ENCODE assay signal across 1 cellular context in the genomic region with DNA sequence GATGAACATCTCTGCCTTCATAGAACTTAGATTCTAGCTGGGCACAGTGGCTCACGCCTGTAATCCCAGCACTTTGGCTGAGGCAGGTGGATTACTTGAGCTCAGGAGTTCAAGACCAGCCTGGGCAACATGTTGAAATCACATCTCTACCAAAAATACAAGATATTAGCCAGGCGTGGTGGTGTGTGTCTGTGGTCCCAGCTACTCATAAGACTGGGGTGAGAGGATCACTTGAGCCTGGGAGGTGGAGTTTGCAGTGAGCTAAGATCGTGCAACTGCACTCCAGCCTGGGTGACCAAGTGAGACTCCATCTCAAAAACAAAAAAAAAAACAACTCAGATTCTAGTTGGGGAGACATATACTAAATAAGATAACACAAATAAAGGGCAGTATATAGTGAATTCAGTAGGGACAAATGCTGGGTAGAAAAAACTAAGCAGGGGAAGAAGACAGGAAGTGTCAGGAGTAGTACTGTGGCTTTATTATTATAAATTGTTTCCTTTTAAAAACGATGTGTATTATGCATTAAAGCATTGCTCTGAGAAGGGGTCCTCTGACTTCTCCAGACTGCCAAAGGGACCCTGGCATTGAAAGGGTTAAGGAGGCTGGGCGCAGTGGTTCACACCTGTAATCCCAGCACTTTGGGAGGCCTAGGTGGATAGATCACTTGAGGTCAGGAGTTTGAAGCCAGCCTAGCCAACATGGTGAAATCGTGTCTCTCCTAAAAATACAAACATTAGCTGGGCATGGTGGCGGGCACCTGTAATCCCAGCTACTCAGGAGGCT.
TF ChIP-seq lines count a peak whose summit lies in the region.

No MANE protein-coding gene starts in this region.

TF ChIP-seq in GM12878, 131 proteins besides CTCF, POLR2A, EP300 and RAD21:
- TF ChIP-seq HDGF (IDR thresholded peaks at IDR 0.05) (no peak), CBX5 (IDR thresholded peaks at IDR 0.05; ENCODE audit: low read depth) (no peak), MXI1 (IDR thresholded peaks at IDR 0.05; ENCODE audit: low read depth, low read length) (no peak), ATF7 (IDR thresholded peaks at IDR 0.05; ENCODE audit: low read depth) (no peak), ZNF217 (IDR thresholded peaks at IDR 0.05) (no peak), BMI1 (IDR thresholded peaks at IDR 0.05; ENCODE audit: borderline replicate concordance) (no peak), SREBF1 (IDR thresholded peaks at IDR 0.05; ENCODE audit: low read length) (no peak), IRF4 (IDR thresholded peaks at IDR 0.05; ENCODE audit: low read depth, low read length) (no peak), MYB (IDR thresholded peaks at IDR 0.05; ENCODE audit: borderline replicate concordance, low read depth, low read length) (no peak), RAD51 (IDR thresholded peaks at IDR 0.05) (no peak), BHLHE40 (IDR thresholded peaks at IDR 0.05; ENCODE audit: borderline replicate concordance in 1 of 2, low read depth in 2 of 2, low read length in 1 of 2) (no peak)
- TF ChIP-seq, protein P1, sequence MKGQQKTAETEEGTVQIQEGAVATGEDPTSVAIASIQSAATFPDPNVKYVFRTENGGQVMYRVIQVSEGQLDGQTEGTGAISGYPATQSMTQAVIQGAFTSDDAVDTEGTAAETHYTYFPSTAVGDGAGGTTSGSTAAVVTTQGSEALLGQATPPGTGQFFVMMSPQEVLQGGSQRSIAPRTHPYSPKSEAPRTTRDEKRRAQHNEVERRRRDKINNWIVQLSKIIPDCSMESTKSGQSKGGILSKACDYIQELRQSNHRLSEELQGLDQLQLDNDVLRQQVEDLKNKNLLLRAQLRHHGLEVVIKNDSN (IDR thresholded peaks at IDR 0.05; ENCODE audit: borderline replicate concordance, extremely low read length, insufficient read depth, low read depth, low read length), result no peak
- TF ChIP-seq, protein P2, sequence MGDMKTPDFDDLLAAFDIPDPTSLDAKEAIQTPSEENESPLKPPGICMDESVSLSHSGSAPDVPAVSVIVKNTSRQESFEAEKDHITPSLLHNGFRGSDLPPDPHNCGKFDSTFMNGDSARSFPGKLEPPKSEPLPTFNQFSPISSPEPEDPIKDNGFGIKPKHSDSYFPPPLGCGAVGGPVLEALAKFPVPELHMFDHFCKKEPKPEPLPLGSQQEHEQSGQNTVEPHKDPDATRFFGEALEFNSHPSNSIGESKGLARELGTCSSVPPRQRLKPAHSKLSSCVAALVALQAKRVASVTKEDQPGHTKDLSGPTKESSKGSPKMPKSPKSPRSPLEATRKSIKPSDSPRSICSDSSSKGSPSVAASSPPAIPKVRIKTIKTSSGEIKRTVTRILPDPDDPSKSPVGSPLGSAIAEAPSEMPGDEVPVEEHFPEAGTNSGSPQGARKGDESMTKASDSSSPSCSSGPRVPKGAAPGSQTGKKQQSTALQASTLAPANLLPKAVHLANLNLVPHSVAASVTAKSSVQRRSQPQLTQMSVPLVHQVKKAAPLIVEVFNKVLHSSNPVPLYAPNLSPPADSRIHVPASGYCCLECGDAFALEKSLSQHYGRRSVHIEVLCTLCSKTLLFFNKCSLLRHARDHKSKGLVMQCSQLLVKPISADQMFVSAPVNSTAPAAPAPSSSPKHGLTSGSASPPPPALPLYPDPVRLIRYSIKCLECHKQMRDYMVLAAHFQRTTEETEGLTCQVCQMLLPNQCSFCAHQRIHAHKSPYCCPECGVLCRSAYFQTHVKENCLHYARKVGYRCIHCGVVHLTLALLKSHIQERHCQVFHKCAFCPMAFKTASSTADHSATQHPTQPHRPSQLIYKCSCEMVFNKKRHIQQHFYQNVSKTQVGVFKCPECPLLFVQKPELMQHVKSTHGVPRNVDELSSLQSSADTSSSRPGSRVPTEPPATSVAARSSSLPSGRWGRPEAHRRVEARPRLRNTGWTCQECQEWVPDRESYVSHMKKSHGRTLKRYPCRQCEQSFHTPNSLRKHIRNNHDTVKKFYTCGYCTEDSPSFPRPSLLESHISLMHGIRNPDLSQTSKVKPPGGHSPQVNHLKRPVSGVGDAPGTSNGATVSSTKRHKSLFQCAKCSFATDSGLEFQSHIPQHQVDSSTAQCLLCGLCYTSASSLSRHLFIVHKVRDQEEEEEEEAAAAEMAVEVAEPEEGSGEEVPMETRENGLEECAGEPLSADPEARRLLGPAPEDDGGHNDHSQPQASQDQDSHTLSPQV (IDR thresholded peaks at IDR 0.05), result no peak
- TF ChIP-seq, protein P3, sequence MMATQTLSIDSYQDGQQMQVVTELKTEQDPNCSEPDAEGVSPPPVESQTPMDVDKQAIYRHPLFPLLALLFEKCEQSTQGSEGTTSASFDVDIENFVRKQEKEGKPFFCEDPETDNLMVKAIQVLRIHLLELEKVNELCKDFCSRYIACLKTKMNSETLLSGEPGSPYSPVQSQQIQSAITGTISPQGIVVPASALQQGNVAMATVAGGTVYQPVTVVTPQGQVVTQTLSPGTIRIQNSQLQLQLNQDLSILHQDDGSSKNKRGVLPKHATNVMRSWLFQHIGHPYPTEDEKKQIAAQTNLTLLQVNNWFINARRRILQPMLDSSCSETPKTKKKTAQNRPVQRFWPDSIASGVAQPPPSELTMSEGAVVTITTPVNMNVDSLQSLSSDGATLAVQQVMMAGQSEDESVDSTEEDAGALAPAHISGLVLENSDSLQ (IDR thresholded peaks at IDR 0.05), result no peak
